Comparison of ENCODE assay signal across 29 cellular contexts in genomic region chr4:45292844-45293243, GRCh38.
"Had no signal": no experiment of that assay in that cellular context is flagged by ENCODE, and none has a peak within 500 bp of the region (broad histone marks: within the 10 kb centered on the region; RNA-seq: fewer than 3 reads in every experiment).

No MANE protein-coding gene starts in this region.

- H3K4me3 Mint-ChIP-seq: activated B cell treated with CpG ODN at 0.5 μM for 24 hours; activated CD8-positive, alpha-beta T cell treated with anti-CD3 and anti-CD28 coated beads for 36 hours; activated naive CD8-positive, alpha-beta T cell; activated T-cell treated with anti-CD3 and anti-CD28 coated beads, Interleukin-2, amount 50 U/mL, for 4 hours; activated T-helper 17 cell treated with anti-CD3 and anti-CD28 coated beads, Interleukin-2, amount 50 U/mL, for 72 hours; central memory CD8-positive, alpha-beta T cell; effector memory CD8-positive, alpha-beta T cell; T-helper 17 cell; T-helper 2 cell treated with Interferon-gamma antibody and Interleukin-4, amounts not matched to agents 5 μg/mL and 100 μg/mL, for 36 hours had no signal

- ATAC-seq: activated CD4-positive, CD25-positive, alpha-beta regulatory T cell treated with anti-CD3 and anti-CD28 coated beads, Interleukin-2, amount 50 U/mL, for 24 hours; activated CD8-positive, alpha-beta T cell treated with anti-CD3 and anti-CD28 coated beads for 36 hours; activated T-cell treated with anti-CD3 and anti-CD28 coated beads, Interleukin-2, amount 50 U/mL, for 4 hours; activated T-helper 17 cell treated with anti-CD3 and anti-CD28 coated beads, Interleukin-2, amount 50 U/mL, for 72 hours; effector memory CD8-positive, alpha-beta T cell; T-helper 17 cell had no signal

- H3K4me1 Mint-ChIP-seq: activated B cell treated with CpG ODN at 0.5 μM for 24 hours; activated T-helper 17 cell treated with anti-CD3 and anti-CD28 coated beads, Interleukin-2, amount 50 U/mL, for 72 hours; central memory CD8-positive, alpha-beta T cell; T-helper 17 cell had no signal

- H3K36me3 ChIP-seq: brain microvascular endothelial cell, esophagus muscularis mucosa, gastroesophageal sphincter, WERI-Rb-1 had no signal

- H3K27me3 Mint-ChIP-seq: activated B cell treated with CpG ODN at 0.5 μM for 24 hours; activated CD8-positive, alpha-beta T cell treated with anti-CD3 and anti-CD28 coated beads for 36 hours; activated naive CD8-positive, alpha-beta T cell; activated T-helper 17 cell treated with anti-CD3 and anti-CD28 coated beads, Interleukin-2, amount 50 U/mL, for 72 hours; central memory CD8-positive, alpha-beta T cell; effector memory CD8-positive, alpha-beta T cell; T-helper 17 cell had no signal

- H3K27me3 ChIP-seq: brain microvascular endothelial cell, esophagus muscularis mucosa, gastroesophageal sphincter had no signal

- H3K4me3 ChIP-seq: esophagus muscularis mucosa, gastroesophageal sphincter had no signal

- H3K36me3 Mint-ChIP-seq: activated naive CD8-positive, alpha-beta T cell had no signal

- H3K27ac Mint-ChIP-seq: activated B cell treated with CpG ODN at 0.5 μM for 24 hours; activated CD8-positive, alpha-beta T cell treated with anti-CD3 and anti-CD28 coated beads for 36 hours; activated naive CD8-positive, alpha-beta T cell; activated T-helper 17 cell treated with anti-CD3 and anti-CD28 coated beads, Interleukin-2, amount 50 U/mL, for 72 hours; effector memory CD8-positive, alpha-beta T cell; T-helper 17 cell; T-helper 2 cell treated with Interferon-gamma antibody and Interleukin-4, amounts not matched to agents 5 μg/mL and 100 μg/mL, for 36 hours had no signal

- H3K9me3 ChIP-seq: esophagus muscularis mucosa had no signal

- H3K27ac ChIP-seq: brain microvascular endothelial cell, esophagus muscularis mucosa, gastroesophageal sphincter, WERI-Rb-1 had no signal

- DNase-seq: activated B cell treated with CpG ODN at 0.5 μM for 24 hours; activated CD4-positive, alpha-beta T cell treated with anti-CD3 and anti-CD28 coated beads for 48 hours; activated CD4-positive, alpha-beta T cell treated with anti-CD3 and anti-CD28 coated beads, Interleukin-2, amount 50 U/mL, for 1 hour; activated CD4-positive, alpha-beta T cell treated with anti-CD3 and anti-CD28 coated beads, Interleukin-2, amount 50 U/mL, for 48 hours; activated CD8-positive, alpha-beta memory T cell treated with anti-CD3 and anti-CD28 coated beads for 24 hours; activated CD8-positive, alpha-beta T cell treated with anti-CD3 and anti-CD28 coated beads for 36 hours; activated effector memory CD4-positive, alpha-beta T cell treated with Interleukin-2 at 50 U/mL for 16 hours; activated gamma-delta T cell treated with Interleukin-2 at 50 U/mL for 16 hours; activated naive CD4-positive, alpha-beta T cell treated with anti-CD3 and anti-CD28 coated beads, Interleukin-2, amount 50 U/mL, for 16 hours; activated naive CD4-positive, alpha-beta T cell treated with Interleukin-2 at 50 U/mL for 16 hours; activated T-cell treated with anti-CD3 and anti-CD28 coated beads, Interleukin-2, amount 50 U/mL, for 4 hours; brain microvascular endothelial cell; cortex of kidney; dermis blood vessel endothelial cell; effector CD4-positive, alpha-beta T cell; effector memory CD8-positive, alpha-beta T cell; erythroblast; foreskin melanocyte; T-helper 1 cell; T-helper 17 cell; T1000; WERI-Rb-1 had no signal
